ENCODE assay signal across 15 cellular contexts in genomic region chr1:12201343-12202189, GRCh38. TPM values are rescaled to one million over a fixed set of nuclear protein-coding genes. Genes with fewer than 3 reads are reported as not detected.
DNase-seq lines count a peak whose midpoint lies in the region; ATAC-seq, FAIRE-seq and TF ChIP-seq lines count a peak whose summit lies in the region.
"Had no signal": no experiment of that assay in that cellular context is flagged by ENCODE, and none has a peak within 500 bp of the region (broad histone marks: within the 10 kb centered on the region; RNA-seq: fewer than 3 reads in every experiment).

No MANE protein-coding gene starts in this region.

- no peak for DNase-seq in CD4-positive, alpha-beta memory T cell
- DNase-seq in activated CD4-positive, alpha-beta memory T cell treated with anti-CD3 and anti-CD28 coated beads for 36 hours, result peak; percentile 41
- no peak for DNase-seq in naive thymus-derived CD4-positive, alpha-beta T cell
- DNase-seq in left lobe of liver (ENCODE audit: low spot score), result no peak
- DNase-seq in A673 (ENCODE audit: low spot score), result no peak
- no peak for DNase-seq in RCC 7860 (ENCODE audit: low spot score)
- DNase-seq: adrenal gland; colonic mucosa; NCI-H1436 treated with DMSO at 0.1 percent for 48 hours; NCI-H774; psoas muscle; SIG-M5; stimulated activated CD4-positive, alpha-beta T cell treated with anti-CD3 and anti-CD28 coated beads, Interleukin-2, amount 100 ng/mL, for 48 hours had no signal

- H3K4me3 Mint-ChIP-seq in CD4-positive, alpha-beta memory T cell, result peak overlapping the region in 2 of 8 donors; percentile 6 to 21
- H3K4me3 Mint-ChIP-seq in activated CD4-positive, alpha-beta memory T cell treated with anti-CD3 and anti-CD28 coated beads for 36 hours, result no peak overlapping the region
- peak overlapping the region in 1 of 10 donors; percentile 42 for H3K4me3 Mint-ChIP-seq in naive thymus-derived CD4-positive, alpha-beta T cell

- H3K36me3 Mint-ChIP-seq in CD4-positive, alpha-beta memory T cell, result peaks cover 25 to 63% of the 10 kb centered on the region in 2 donors
- peaks cover 44% of the 10 kb centered on the region for H3K36me3 Mint-ChIP-seq in activated CD4-positive, alpha-beta memory T cell treated with anti-CD3 and anti-CD28 coated beads for 36 hours
- H3K36me3 Mint-ChIP-seq in naive thymus-derived CD4-positive, alpha-beta T cell, result peaks cover 0 to 25% (median 6%) of the 10 kb centered on the region in 5 donors

- intact Hi-C loops in CD4-positive, alpha-beta memory T cell (cut with micrococcal nuclease), result no loop called here
- intact Hi-C loops in activated CD4-positive, alpha-beta memory T cell treated with anti-CD3 and anti-CD28 coated beads for 36 hours (cut with micrococcal nuclease), result no loop called here
- intact Hi-C loops in naive thymus-derived CD4-positive, alpha-beta T cell (cut with micrococcal nuclease), result no loop called here
- intact Hi-C loops in A673 (cut with micrococcal nuclease; ENCODE audit: unreplicated experiment), result no loop called here

- TF ChIP-seq CTCF in A673 (conservative IDR thresholded peaks at IDR 0.05; ENCODE audit: low read depth, low read length), result no peak

- H3K27ac ChIP-seq in CD4-positive, alpha-beta memory T cell (ENCODE audit: low read depth, low read length), result peak overlapping the region; percentile 26
- no peak overlapping the region for H3K27ac ChIP-seq in naive thymus-derived CD4-positive, alpha-beta T cell (ENCODE audit: low read depth, low read length)
- no peak overlapping the region for H3K27ac ChIP-seq in A673 (ENCODE audit: low read depth, low read length, poor library complexity, severe bottlenecking)
- H3K27ac ChIP-seq: adrenal gland, colonic mucosa, psoas muscle had no signal

- FAIRE-seq in RCC 7860 (lab: Jason Lieb, UNC), result no peak
- FAIRE-seq: D721Med had no signal

- peaks cover 22 to 46% (median 33%) of the 10 kb centered on the region in 4 donors for H3K4me1 Mint-ChIP-seq in CD4-positive, alpha-beta memory T cell
- peaks cover 56% of the 10 kb centered on the region for H3K4me1 Mint-ChIP-seq in activated CD4-positive, alpha-beta memory T cell treated with anti-CD3 and anti-CD28 coated beads for 36 hours (ENCODE audit: low read depth)
- peaks cover 8 to 42% (median 24%) of the 10 kb centered on the region in 7 donors for H3K4me1 Mint-ChIP-seq in naive thymus-derived CD4-positive, alpha-beta T cell

- CTCF ChIA-PET in CD4-positive, alpha-beta memory T cell (lab: Charles Lee; ENCODE audit: partially characterized antibody), result interaction anchor here (0.7 to 10.7 kb wide), 4 partner anchors 18 to 100 kb away, joined by 3 to 90 read pairs (median 6); no protein-coding TSS in a partner anchor
- CTCF ChIA-PET in activated CD4-positive, alpha-beta memory T cell treated with anti-CD3 and anti-CD28 coated beads for 36 hours (lab: Charles Lee), result interaction anchor here (0.8 to 13.7 kb wide), 5 partner anchors 11 to 79 kb away, joined by 3 to 369 read pairs (median 4); no protein-coding TSS in a partner anchor
- CTCF ChIA-PET in naive thymus-derived CD4-positive, alpha-beta T cell (lab: Charles Lee), result interaction anchor here (7.5 kb wide), 1 partner anchor 76 kb away, joined by 41 read pairs; no protein-coding TSS in a partner anchor
- CTCF ChIA-PET in A673 (lab: Charles Lee), result interaction anchor here (1.1 kb wide), 1 partner anchor 77 kb away, joined by 3 read pairs; no protein-coding TSS in a partner anchor

- H3K9me3 ChIP-seq in CD4-positive, alpha-beta memory T cell (ENCODE audit: control insufficient read depth in 1 of 2, low read length in 2 of 2), result no peaks in the 10 kb centered on the region
- H3K9me3 ChIP-seq in naive thymus-derived CD4-positive, alpha-beta T cell (ENCODE audit: control insufficient read depth in 2 of 3, low read length in 3 of 3), result no peaks in the 10 kb centered on the region
- H3K9me3 ChIP-seq in A673 (ENCODE audit: low read depth, low read length, poor library complexity, severe bottlenecking), result no peaks in the 10 kb centered on the region
- H3K9me3 ChIP-seq: adrenal gland, colonic mucosa, psoas muscle had no signal

- H3K36me3 ChIP-seq in CD4-positive, alpha-beta memory T cell (ENCODE audit: insufficient read depth, low read length), result peaks cover 29% of the 10 kb centered on the region
- peaks cover 0 to 43% (median 0%) of the 10 kb centered on the region in 3 experiments for H3K36me3 ChIP-seq in naive thymus-derived CD4-positive, alpha-beta T cell (ENCODE audit: control insufficient read depth in 2 of 3, insufficient read depth in 3 of 3, low read length in 3 of 3)
- H3K36me3 ChIP-seq in A673 (ENCODE audit: insufficient read depth, low read length, poor library complexity, severe bottlenecking), result no peaks in the 10 kb centered on the region
- H3K36me3 ChIP-seq: colonic mucosa had no signal

- H3K4me1 ChIP-seq in CD4-positive, alpha-beta memory T cell (ENCODE audit: insufficient read depth, low read length), result peaks cover 51% of the 10 kb centered on the region
- H3K4me1 ChIP-seq in naive thymus-derived CD4-positive, alpha-beta T cell (ENCODE audit: control insufficient read depth in 2 of 2, insufficient read depth in 2 of 2, low read length in 2 of 2), result peaks cover 10 to 42% of the 10 kb centered on the region in 2 donors
- no peaks in the 10 kb centered on the region for H3K4me1 ChIP-seq in A673 (ENCODE audit: insufficient read depth, low read length, poor library complexity, severe bottlenecking)
- H3K4me1 ChIP-seq: adrenal gland, colonic mucosa, psoas muscle had no signal

- H3K4me3 ChIP-seq in CD4-positive, alpha-beta memory T cell (ENCODE audit: low read length in 2 of 2), result no peak overlapping the region
- no peak overlapping the region for H3K4me3 ChIP-seq in naive thymus-derived CD4-positive, alpha-beta T cell (ENCODE audit: low read length)
- H3K4me3 ChIP-seq in A673 (ENCODE audit: low read depth, low read length, poor library complexity, severe bottlenecking), result no peak overlapping the region
- H3K4me3 ChIP-seq: adrenal gland, colonic mucosa, psoas muscle had no signal

- H3K27me3 ChIP-seq in CD4-positive, alpha-beta memory T cell (ENCODE audit: insufficient read depth, low read length), result no peaks in the 10 kb centered on the region
- no peaks in the 10 kb centered on the region for H3K27me3 ChIP-seq in naive thymus-derived CD4-positive, alpha-beta T cell (ENCODE audit: control insufficient read depth in 2 of 2, insufficient read depth in 2 of 2, low read length in 2 of 2)
- H3K27me3 ChIP-seq in A673 (replicated peaks; ENCODE audit: insufficient read depth, low read depth, low read length, poor library complexity), result no peaks in the 10 kb centered on the region
- H3K27me3 ChIP-seq: adrenal gland, colonic mucosa had no signal

- POLR2A ChIA-PET in CD4-positive, alpha-beta memory T cell (lab: Charles Lee; ENCODE audit: partially characterized antibody), result interaction anchor here (0.8 to 5.4 kb wide), 7 partner anchors 9 to 293 kb away, joined by 3 to 25 read pairs (median 4); no protein-coding TSS in a partner anchor
- POLR2A ChIA-PET in activated CD4-positive, alpha-beta memory T cell treated with anti-CD3 and anti-CD28 coated beads for 36 hours (lab: Charles Lee), result interaction anchor here (0.9 to 1.6 kb wide), 3 partner anchors 15 to 77 kb away, joined by 4 to 5 read pairs (median 4); no protein-coding TSS in a partner anchor
- POLR2A ChIA-PET in naive thymus-derived CD4-positive, alpha-beta T cell (lab: Charles Lee), result interaction anchor here (1.4 kb wide), 1 partner anchor 76 kb away, joined by 10 read pairs; no protein-coding TSS in a partner anchor
- POLR2A ChIA-PET in A673 (lab: Charles Lee; ENCODE audit: low non-redundant PET), result no interaction called here

- no peaks in the 10 kb centered on the region for H3K9me3 Mint-ChIP-seq in CD4-positive, alpha-beta memory T cell
- H3K9me3 Mint-ChIP-seq in activated CD4-positive, alpha-beta memory T cell treated with anti-CD3 and anti-CD28 coated beads for 36 hours, result no peaks in the 10 kb centered on the region
- no peaks in the 10 kb centered on the region for H3K9me3 Mint-ChIP-seq in naive thymus-derived CD4-positive, alpha-beta T cell

- peak; percentile 44 for ATAC-seq in GM18498 (IDR thresholded peaks at IDR 0.05; ENCODE audit: unreplicated experiment)
- peak; percentile 60 for ATAC-seq in naive thymus-derived CD4-positive, alpha-beta T cell
- ATAC-seq in left lobe of liver, result no peak
- ATAC-seq: psoas muscle had no signal

- no TSS peak for BruUV-seq in A673 (replicated peaks; lab: Mats Ljungman, UMichigan)

- H3K27ac Mint-ChIP-seq in CD4-positive, alpha-beta memory T cell, result peak overlapping the region in 6 of 7 donors; percentile 42 to 92 (median 78)
- H3K27ac Mint-ChIP-seq in activated CD4-positive, alpha-beta memory T cell treated with anti-CD3 and anti-CD28 coated beads for 36 hours, result peak overlapping the region; percentile 52
- peak overlapping the region in 6 of 9 donors; percentile 14 to 80 (median 57) for H3K27ac Mint-ChIP-seq in naive thymus-derived CD4-positive, alpha-beta T cell

- no peaks in the 10 kb centered on the region for H3K27me3 Mint-ChIP-seq in CD4-positive, alpha-beta memory T cell
- H3K27me3 Mint-ChIP-seq in activated CD4-positive, alpha-beta memory T cell treated with anti-CD3 and anti-CD28 coated beads for 36 hours, result no peaks in the 10 kb centered on the region
- no peaks in the 10 kb centered on the region for H3K27me3 Mint-ChIP-seq in naive thymus-derived CD4-positive, alpha-beta T cell

RNA-seq across cellular contexts. Expression of gene VPS13D, which starts 28.3 kb away (rescaled TPM):
- 10 to 100 TPM; 92.7 to 96.3 TPM for total RNA-seq in CD4-positive, alpha-beta memory T cell
- polyA plus RNA-seq in CD4-positive, alpha-beta memory T cell, result 10 to 100 TPM; 10.2 to 12.3 TPM
- total RNA-seq in activated CD4-positive, alpha-beta memory T cell treated with anti-CD3 and anti-CD28 coated beads for 36 hours, result 10 to 100 TPM; 25.0 to 25.4 TPM
- 10 to 100 TPM; 43.8 to 94.4 (median 77.3) TPM for total RNA-seq in naive thymus-derived CD4-positive, alpha-beta T cell
- 10 to 100 TPM in 1 of 2 donors, 1 to 10 TPM in 1; 6.5 to 13.5 TPM for polyA plus RNA-seq in naive thymus-derived CD4-positive, alpha-beta T cell
- total RNA-seq in left lobe of liver (31.1 TPM), A673 (2021) (26.0 and 32.5 TPM in 2 replicates)

RNA-seq across cellular contexts. Expression of gene TNFRSF1B, which starts 34.8 kb away (rescaled TPM):
- total RNA-seq in CD4-positive, alpha-beta memory T cell, result 100 to 1,000 TPM; 111 TPM
- polyA plus RNA-seq in CD4-positive, alpha-beta memory T cell, result 100 to 1,000 TPM; 150 to 201 TPM
- total RNA-seq in activated CD4-positive, alpha-beta memory T cell treated with anti-CD3 and anti-CD28 coated beads for 36 hours, result 100 to 1,000 TPM; 201 to 211 TPM
- 100 to 1,000 TPM in 2 of 5 experiments, 10 to 100 TPM in 3; 38.6 to 278 (median 60.3) TPM for total RNA-seq in naive thymus-derived CD4-positive, alpha-beta T cell
- 10 to 100 TPM; 30.1 to 48.2 TPM for polyA plus RNA-seq in naive thymus-derived CD4-positive, alpha-beta T cell
- 16.8 TPM for total RNA-seq in left lobe of liver
- 0.09 TPM in 1 of 2 replicates, not detected in the other for total RNA-seq in A673 (2021)

Comparison
In these comparisons a context has a peak if more than half of its experiments do, and no peak if none do; other contexts are left out.
1. RNA of gene TNFRSF1B, which starts 34.8 kb away (total RNA-seq): 201 to 211 TPM in activated CD4-positive, alpha-beta memory T cell treated with anti-CD3 and anti-CD28 coated beads for 36 hours, 111 TPM in CD4-positive, alpha-beta memory T cell, 38.6 to 278 TPM in naive thymus-derived CD4-positive, alpha-beta T cell and 16.8 TPM in left lobe of liver (single experiment); 0.09 TPM in A673; every median in the first group is over 10 times any median in the second.
2. Peak in every context shown above with its lines, with median percentiles within 50 percentile points of each other: H3K27ac Mint-ChIP-seq.